Comparison of ENCODE assay signal across 8 cellular contexts in the genomic region with DNA sequence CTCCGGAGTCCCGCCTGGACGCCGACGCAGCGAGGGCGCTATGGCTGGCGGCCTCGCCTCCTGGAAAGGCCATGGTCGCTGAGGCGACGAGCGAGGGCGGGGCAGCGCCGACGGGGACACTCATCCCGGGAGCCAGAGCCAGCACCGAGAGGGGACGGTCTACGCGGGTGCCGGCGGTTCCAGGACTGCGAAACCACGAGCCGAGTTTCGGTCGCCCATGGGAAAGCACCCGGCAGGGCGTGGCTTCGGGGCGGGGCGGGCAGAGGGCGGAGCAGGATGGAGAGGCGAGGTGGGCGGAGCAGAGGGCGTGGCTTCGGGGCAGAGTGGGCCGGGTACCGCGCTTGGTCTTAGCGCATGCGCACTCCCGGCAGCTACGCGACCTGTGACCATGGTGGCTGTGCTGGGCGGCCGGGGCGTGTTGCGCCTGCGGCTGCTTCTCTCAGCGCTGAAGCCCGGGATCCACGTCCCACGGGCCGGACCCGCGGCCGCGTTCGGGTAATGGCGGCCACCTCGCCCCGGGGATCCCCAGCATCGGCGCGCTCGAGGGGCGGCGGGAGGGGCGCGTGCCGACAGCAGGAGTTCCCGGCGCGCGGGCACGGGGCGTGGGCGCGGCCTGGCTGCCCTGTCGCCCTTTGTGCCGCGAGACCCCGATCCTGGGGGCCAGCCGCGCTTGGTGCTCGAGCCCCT. TPM values are rescaled to one million over a fixed set of nuclear protein-coding genes. Genes with fewer than 3 reads are reported as not detected.
A peak's percentile ranks its signal among the peaks of the same experiment; 100 is the strongest.
DNase-seq lines count a peak whose midpoint lies in the region; ATAC-seq and TF ChIP-seq lines count a peak whose summit lies in the region.

A gene (plus strand): TSS at position 359 of the 687 bp plus-strand sequence. CDS start 30 bp downstream, at position 389.

- H2AFZ ChIP-seq in PC-3 (ENCODE audit: low read length): peak within 1 kb of the TSS; percentile 65

- H3K4me2 ChIP-seq in PC-3 (ENCODE audit: low read length): peak within 1 kb of the TSS; percentile 85

- H3K27ac ChIP-seq in PC-3 (ENCODE audit: low read length) (peak within 1 kb of the TSS; percentile 91), esophagus (ENCODE audit: low read depth in 2 of 2, low read length in 1 of 2) (peak within 1 kb of the TSS; percentile 98 to 99)

- H3K9me3 ChIP-seq in PC-3 (ENCODE audit: low read length): no peaks in the 10 kb centered on the region
- H3K9me3 ChIP-seq in esophagus (ENCODE audit: control insufficient read depth in 2 of 2, insufficient read depth in 1 of 2, low read depth in 1 of 2, low read length in 1 of 2): no peaks in the 10 kb centered on the region
- H3K9me3 ChIP-seq in mucosa of stomach (ENCODE audit: control insufficient read depth, low read length): no peaks in the 10 kb centered on the region

- POLR2A ChIA-PET in PC-3 (lab: Charles Lee; ENCODE audit: unreplicated experiment): no interaction called here

- H3K79me2 ChIP-seq in PC-3 (ENCODE audit: low read length): peaks cover 11% of the 10 kb centered on the region

- H3K9me2 ChIP-seq in PC-3 (replicated peaks; ENCODE audit: low read length): no peaks in the 10 kb centered on the region

- H3K27me3 ChIP-seq in PC-3 (ENCODE audit: low read length) (no peaks in the 10 kb centered on the region), esophagus (ENCODE audit: control insufficient read depth in 1 of 2, insufficient read depth in 2 of 2, low read length in 2 of 2) (no peaks in the 10 kb centered on the region), mucosa of stomach (ENCODE audit: control insufficient read depth, insufficient read depth, low read length) (no peaks in the 10 kb centered on the region)

- intact Hi-C loops in PC-3 (cut with micrococcal nuclease): loop anchor here (2.0 to 5.0 kb wide), 2 partner anchors 50 to 121 kb away; a partner anchor contains a TSS

- H3K9ac ChIP-seq in PC-3 (ENCODE audit: low read length) (peak within 1 kb of the TSS; percentile 91), mucosa of stomach (ENCODE audit: low read length) (peak within 1 kb of the TSS; percentile 74)

- H3K4me3 Mint-ChIP-seq in activated T-cell treated with anti-CD3 and anti-CD28 coated beads, Interleukin-2, amount 50 U/mL, for 4 hours: peak within 1 kb of the TSS; percentile 85

- 0 to 1% methylated on average over 82 to 89 of the region's 89 CpGs for WGBS in esophagus, 2 donors

- no peaks in the 10 kb centered on the region for H4K20me1 ChIP-seq in PC-3 (ENCODE audit: low read length)

- no peaks in the 10 kb centered on the region for H3F3A ChIP-seq in PC-3 (ENCODE audit: low read length, unreplicated experiment)

- peaks cover 18% of the 10 kb centered on the region for H3K4me1 Mint-ChIP-seq in activated T-cell treated with anti-CD3 and anti-CD28 coated beads, Interleukin-2, amount 50 U/mL, for 4 hours (ENCODE audit: low read depth)

- ATAC-seq in GM21717 (IDR thresholded peaks at IDR 0.05; ENCODE audit: unreplicated experiment) (peak; percentile 77), PC-3 (peak; percentile 90)
- peak; percentile 92 to 93 for ATAC-seq in activated T-cell treated with anti-CD3 and anti-CD28 coated beads, Interleukin-2, amount 50 U/mL, for 4 hours

- peak; percentile 98 for DNase-seq in DMS53 (lab: John Stamatoyannopoulos, UW)
- DNase-seq in Jurkat, Clone E6-1 (ENCODE audit: low read depth, low spot score): peak; percentile 85
- peak; percentile 95 for DNase-seq in PC-3
- DNase-seq in activated T-cell treated with anti-CD3 and anti-CD28 coated beads, Interleukin-2, amount 50 U/mL, for 4 hours: peak; percentile 100
- DNase-seq in stimulated activated CD8-positive, alpha-beta memory T cell treated with anti-CD3 and anti-CD28 coated beads, Interleukin-4, amount 100 ng/mL, for 48 hours: peak; percentile 100

- no peak for TF ChIP-seq CTCF in PC-3 (conservative IDR thresholded peaks at IDR 0.05; ENCODE audit: low read depth, low read length)

- no TSS peak for BruUV-seq in PC-3 (replicated peaks; lab: Mats Ljungman, UMichigan)

- peaks cover 6% of the 10 kb centered on the region; the same call in 1 of the 2 replicates for H3K36me3 ChIP-seq in PC-3 (ENCODE audit: low read depth, low read length)
- peaks cover 9 to 11% of the 10 kb centered on the region in 2 donors for H3K36me3 ChIP-seq in esophagus (ENCODE audit: control insufficient read depth in 2 of 2, insufficient read depth in 2 of 2, low read length in 1 of 2)
- H3K36me3 ChIP-seq in mucosa of stomach (ENCODE audit: control insufficient read depth, insufficient read depth, low read length): peaks cover 5% of the 10 kb centered on the region

- H3K4me1 ChIP-seq in PC-3 (ENCODE audit: insufficient read depth, low read length) (peaks cover 29% of the 10 kb centered on the region), esophagus (ENCODE audit: control insufficient read depth in 2 of 2, insufficient read depth in 2 of 2, low read length in 1 of 2) (no peaks in the 10 kb centered on the region), mucosa of stomach (ENCODE audit: control insufficient read depth, insufficient read depth, low read length) (peaks cover 10% of the 10 kb centered on the region)

- no peaks in the 10 kb centered on the region for H3K9me3 Mint-ChIP-seq in activated T-cell treated with anti-CD3 and anti-CD28 coated beads, Interleukin-2, amount 50 U/mL, for 4 hours

- H3K4me3 ChIP-seq in Jurkat, Clone E6-1 (ENCODE audit: low read length): peak within 1 kb of the TSS; percentile 83
- H3K4me3 ChIP-seq in PC-3 (ENCODE audit: low read length): peak within 1 kb of the TSS; percentile 88
- H3K4me3 ChIP-seq in esophagus (ENCODE audit: low read depth in 1 of 2, low read length in 2 of 2): peak within 1 kb of the TSS; percentile 71 to 84
- peak within 1 kb of the TSS; percentile 60 for H3K4me3 ChIP-seq in mucosa of stomach (ENCODE audit: low read length)

- CTCF ChIA-PET in PC-3 (lab: Charles Lee): no interaction called here

- no peaks in the 10 kb centered on the region for H3K27me3 Mint-ChIP-seq in activated T-cell treated with anti-CD3 and anti-CD28 coated beads, Interleukin-2, amount 50 U/mL, for 4 hours (ENCODE audit: low read depth)

- peaks cover under 1% of the 10 kb centered on the region for H3K36me3 Mint-ChIP-seq in activated T-cell treated with anti-CD3 and anti-CD28 coated beads, Interleukin-2, amount 50 U/mL, for 4 hours (ENCODE audit: insufficient read depth)

RNA-seq across cellular contexts. Expression of the gene that starts here (rescaled TPM):
- 43.2 TPM for polyA plus RNA-seq in Jurkat, Clone E6-1 (2012; ENCODE audit: insufficient read depth, insufficient read length)
- 15.7 and 15.8 TPM in 2 replicates for total RNA-seq in PC-3 (2014; rRNA removed)
- 1 to 10 TPM; 3.5 to 6.1 (median 4.5) TPM for total RNA-seq in activated T-cell treated with anti-CD3 and anti-CD28 coated beads, Interleukin-2, amount 50 U/mL, for 4 hours
- polyA plus RNA-seq in esophagus: 10 to 100 TPM; 12.5 to 13.2 TPM

Comparison
In these comparisons a context has a peak if more than half of its experiments do, and no peak if none do; other contexts are left out.
1. Peak in every context shown above with its lines: DNase-seq, ATAC-seq, H3K4me3 ChIP-seq and H3K27ac ChIP-seq.